18 cellular contexts compared by ENCODE assay signal in the genomic region with DNA sequence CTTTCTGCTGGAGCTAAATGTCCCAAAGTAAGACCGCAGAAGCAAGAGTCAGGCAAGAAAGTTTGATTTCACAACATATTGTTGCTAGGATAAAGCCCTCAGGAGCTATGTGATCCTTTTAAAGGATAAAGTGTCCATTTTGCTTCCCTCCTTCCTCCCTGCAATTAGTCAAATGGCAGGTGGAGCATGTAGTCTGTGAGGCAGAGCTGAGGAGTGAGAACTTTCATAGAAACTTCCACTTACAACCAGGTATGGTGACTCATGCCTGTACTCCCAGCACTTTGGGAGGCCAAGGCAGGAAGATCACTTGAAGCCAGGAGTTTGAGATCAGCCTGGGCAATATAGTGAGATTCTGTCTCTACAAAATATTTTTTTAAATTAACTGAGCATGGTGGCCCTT. TPM values are rescaled to one million over a fixed set of nuclear protein-coding genes. Genes with fewer than 3 reads are reported as not detected.
A peak's percentile ranks its signal among the peaks of the same experiment; 100 is the strongest.
DNase-seq lines count a peak whose midpoint lies in the region; ATAC-seq and TF ChIP-seq lines count a peak whose summit lies in the region.
"Had no signal": no experiment of that assay in that cellular context is flagged by ENCODE, and none has a peak within 500 bp of the region (broad histone marks: within the 10 kb centered on the region; RNA-seq: fewer than 3 reads in every experiment).

No MANE protein-coding gene starts in this region.

- H3K27ac ChIP-seq in breast epithelium = no peak overlapping the region
- H3K27ac ChIP-seq in mammary epithelial cell (ENCODE audit: insufficient read depth, low read depth, low read length) = no peak overlapping the region
- H3K27ac ChIP-seq in vagina = peak overlapping the region; percentile 53

- intact Hi-C loops in MCF 10A (cut with micrococcal nuclease) = loop anchor here (1.0 kb wide), 1 partner anchor 35 kb away; no protein-coding TSS in a partner anchor
- intact Hi-C loops in breast epithelium (cut with DNase I; ENCODE audit: low total_unique reads) = no loop called here
- intact Hi-C loops in mammary epithelial cell (cut with micrococcal nuclease) = no loop called here
- intact Hi-C loops in vagina (cut with DNase I) = no loop called here

- in situ Hi-C loops in mammary epithelial cell (cut with MboI; ENCODE audit: low sequenced_read_pairs in 2 of 2) = no loop called here

- ATAC-seq in esophagus mucosa (peak; percentile 90), omental fat pad (ENCODE audit: low FRiP score) (no peak)

- no peak overlapping the region for H3K4me3 Mint-ChIP-seq in MCF 10A (ENCODE audit: unreplicated experiment)
- H3K4me3 Mint-ChIP-seq: CD4-positive, alpha-beta T cell; HFFc6 had no signal

- 93% methylated on average over 1 of the region's 1 CpG for WGBS in mammary epithelial cell (ENCODE audit: low coverage, missing lambda C conversion rate)

- dilution Hi-C loops in mammary epithelial cell (cut with HindIII; ENCODE audit: low sequenced_read_pairs) = no loop called here

- no peaks in the 10 kb centered on the region for H3K36me3 Mint-ChIP-seq in MCF 10A (ENCODE audit: insufficient read depth, unreplicated experiment)

- no peaks in the 10 kb centered on the region for H3K9me3 Mint-ChIP-seq in MCF 10A (ENCODE audit: unreplicated experiment)
- H3K9me3 Mint-ChIP-seq: CD4-positive, alpha-beta T cell had no signal

- no peaks in the 10 kb centered on the region for H3K4me1 Mint-ChIP-seq in MCF 10A (ENCODE audit: insufficient read depth, unreplicated experiment)

- H3K4me1 ChIP-seq in breast epithelium (no peaks in the 10 kb centered on the region), mammary epithelial cell (ENCODE audit: insufficient read depth, low read length) (peaks cover 11% of the 10 kb centered on the region), vagina (no peaks in the 10 kb centered on the region)

- DNase-seq in MCF 10A (ENCODE audit: unreplicated experiment) (peak; percentile 35), breast epithelium (ENCODE audit: low spot score in 2 of 2) (no peak), mammary epithelial cell (peak; percentile 62), vagina (ENCODE audit: extremely low spot score in 2 of 2) (peak in 1 of 2 donors; percentile 32), omental fat pad (ENCODE audit: low spot score) (no peak), inferior parietal cortex (ENCODE audit: extremely low spot score) (no peak)
- DNase-seq in stimulated activated CD4-positive, alpha-beta T cell treated with anti-CD3 and anti-CD28 coated beads, Interleukin-12 subunit alpha, Interleukin-12 subunit beta, amount 100 ng/mL, for 4 hours = no peak
- DNase-seq: 8988T; AML-193; C1 segment of cervical spinal cord; CD4-positive, alpha-beta T cell; DMS79; EL; HCEC 1CT; HFFc6 had no signal

- POLR2A ChIA-PET in MCF 10A (lab: Yijun Ruan, JAX) = interaction anchor here (1.0 to 1.3 kb wide), 2 partner anchors 9 to 20 kb away, joined by 3 to 5 read pairs; no protein-coding TSS in a partner anchor

- BruUV-seq in MCF 10A (replicated peaks; lab: Mats Ljungman, UMichigan) = no TSS peak
- no TSS peak for BruUV-seq in mammary epithelial cell (replicated peaks; lab: Mats Ljungman, UMichigan)

- no peak overlapping the region for H3K9ac ChIP-seq in mammary epithelial cell (ENCODE audit: insufficient read depth, low read length)

- H3K9me3 ChIP-seq in breast epithelium = no peaks in the 10 kb centered on the region
- peaks cover 5% of the 10 kb centered on the region for H3K9me3 ChIP-seq in mammary epithelial cell (replicated peaks; ENCODE audit: insufficient read depth, low read length)
- H3K9me3 ChIP-seq in vagina = no peaks in the 10 kb centered on the region

- H3K27me3 ChIP-seq in breast epithelium (no peaks in the 10 kb centered on the region), mammary epithelial cell (ENCODE audit: insufficient read depth, low read length) (no peaks in the 10 kb centered on the region), vagina (no peaks in the 10 kb centered on the region)

- H4K20me1 ChIP-seq in mammary epithelial cell (ENCODE audit: insufficient read depth, low read length) = no peaks in the 10 kb centered on the region

- H3K36me3 ChIP-seq in breast epithelium (no peaks in the 10 kb centered on the region), mammary epithelial cell (ENCODE audit: insufficient read depth, low read length) (no peaks in the 10 kb centered on the region), vagina (no peaks in the 10 kb centered on the region)

- H3K79me2 ChIP-seq in mammary epithelial cell (ENCODE audit: insufficient read depth, low read length) = no peaks in the 10 kb centered on the region

- TF ChIP-seq CTCF in MCF 10A (IDR thresholded peaks at IDR 0.05; ENCODE audit: unreplicated experiment) (no peak), breast epithelium (IDR thresholded peaks at IDR 0.05) (no peak), mammary epithelial cell (conservative IDR thresholded peaks at IDR 0.05 in 1 of 2, IDR thresholded peaks at IDR 0.05 in 1 of 2; ENCODE audit: extremely low read depth in 1 of 2, insufficient read depth in 1 of 2, low read depth in 1 of 2, low read length in 2 of 2) (no peak), vagina (IDR thresholded peaks at IDR 0.05) (no peak), omental fat pad (IDR thresholded peaks at IDR 0.05) (no peak)

- TF ChIP-seq POLR2A in breast epithelium (IDR thresholded peaks at IDR 0.05) (no peak), vagina (IDR thresholded peaks at IDR 0.05) (no peak)

- CTCF ChIA-PET in MCF 10A (lab: Yijun Ruan, JAX) = interaction anchor here (0.6 to 1.3 kb wide), 4 partner anchors 33 to 121 kb away, joined by 3 to 4 read pairs (median 4); no protein-coding TSS in a partner anchor
- CTCF ChIA-PET in mammary epithelial cell (lab: Charles Lee; ENCODE audit: low non-redundant PET) = no interaction called here

- no peak overlapping the region for H3K4me2 ChIP-seq in mammary epithelial cell (ENCODE audit: insufficient read depth, low read depth, low read length)

- H2AFZ ChIP-seq in mammary epithelial cell (ENCODE audit: low read depth, low read length) = peak overlapping the region; percentile 19

- no peaks in the 10 kb centered on the region for H3K27me3 Mint-ChIP-seq in MCF 10A (ENCODE audit: insufficient read depth, unreplicated experiment)

- H3K4me3 ChIP-seq in breast epithelium (no peak overlapping the region), mammary epithelial cell (replicated peaks in 1 of 3; ENCODE audit: insufficient read depth in 1 of 3, low read depth in 2 of 3, low read length in 3 of 3) (no peak overlapping the region), vagina (no peak overlapping the region)

- H3K27ac Mint-ChIP-seq in MCF 10A (ENCODE audit: low read depth, unreplicated experiment) = no peak overlapping the region
- H3K27ac Mint-ChIP-seq: CD4-positive, alpha-beta T cell; HFFc6 had no signal

RNA-seq across cellular contexts. Expression of gene RHCG, which starts 25.2 kb away (rescaled TPM):
- not detected in 2 replicates for total RNA-seq in MCF 10A (2022)
- total RNA-seq in breast epithelium = 1 to 10 TPM in 1 of 3 donors, under 1 TPM in 2; 0.16 to 1.5 (median 0.66) TPM
- total RNA-seq in mammary epithelial cell = 1 to 10 TPM in 1 of 2 donors, under 1 TPM in 1; 0.89 to 2.5 TPM
- 1.5 TPM for polyA plus RNA-seq in mammary epithelial cell
- 3.3 TPM for polyA minus RNA-seq in mammary epithelial cell
- total RNA-seq in esophagus mucosa = 4,298 TPM
- total RNA-seq in vagina = 1,938 TPM
- total RNA-seq in omental fat pad = 10 to 100 TPM in 1 of 4 donors, under 1 TPM in 1, not detected in 2; 0.46 to 15.5 TPM
- total RNA-seq: CD4-positive, alpha-beta T cell; H4; HFFc6; HT1080 had no signal

RNA-seq across cellular contexts. Expression of gene TICRR, which starts 53.7 kb away (rescaled TPM):
- total RNA-seq in MCF 10A (2022) (6.6 and 8.5 TPM in 2 replicates), breast epithelium (under 1 TPM in 2 of 3 donors, not detected in 1; 0.15 to 0.16 TPM), mammary epithelial cell (10 to 100 TPM in 1 of 2 donors, under 1 TPM in 1; 0.67 to 13.7 TPM), esophagus mucosa (17.0 TPM), vagina (5.2 TPM), omental fat pad (under 1 TPM in 3 of 4 donors, not detected in 1; 0.09 to 0.79 (median 0.36) TPM)
- 8.3 TPM for polyA plus RNA-seq in mammary epithelial cell
- polyA minus RNA-seq in mammary epithelial cell = 34.1 TPM

Comparison
In these comparisons a context has a peak if more than half of its experiments do, and no peak if none do; other contexts are left out.
1. DNase-seq: peak in MCF 10A (single experiment) and mammary epithelial cell (single experiment); none in breast epithelium (0 of 2), omental fat pad (single experiment), stimulated activated CD4-positive, alpha-beta T cell treated with anti-CD3 and anti-CD28 coated beads, Interleukin-12 subunit alpha, Interleukin-12 subunit beta, amount 100 ng/mL, for 4 hours (single experiment) and inferior parietal cortex (single experiment).
2. RNA of gene RHCG, which starts 25.2 kb away (total RNA-seq): 4,298 TPM in esophagus mucosa (single experiment) and 1,938 TPM in vagina (single experiment); 0.89 to 2.5 TPM in mammary epithelial cell, 0.16 to 1.5 TPM in breast epithelium, 0.46 to 15.5 TPM in omental fat pad and not detected in MCF 10A; every median in the first group is over 100 times any median in the second.